Comparison of ENCODE assay signal across 7 cellular contexts in the genomic region with DNA sequence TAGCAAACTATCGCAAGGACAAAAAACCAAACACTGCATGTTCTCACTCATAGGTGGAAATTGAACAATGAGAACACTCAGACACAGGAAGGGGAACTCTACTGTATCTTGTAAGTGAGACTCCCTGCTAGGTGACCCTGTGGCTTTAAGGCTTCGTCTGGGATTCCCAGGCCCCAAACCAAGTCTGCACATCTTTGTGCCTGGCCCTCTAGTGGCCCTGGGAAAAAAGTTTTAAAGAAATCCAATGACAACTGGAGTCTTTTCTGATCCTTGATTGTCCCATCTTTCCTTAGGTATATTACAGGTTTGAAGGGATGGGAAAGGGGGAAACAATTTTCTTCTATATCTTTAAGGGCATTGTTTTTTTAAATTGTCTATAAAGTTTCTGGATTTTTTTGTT.
A peak's percentile ranks its signal among the peaks of the same experiment; 100 is the strongest.
DNase-seq lines count a peak whose midpoint lies in the region; ATAC-seq and TF ChIP-seq lines count a peak whose summit lies in the region.

No MANE protein-coding gene starts in this region.

- peak; percentile 27 for TF ChIP-seq CTCF in GM10248 (IDR thresholded peaks at IDR 0.05; ENCODE audit: control extremely low read depth, extremely low read depth, low read depth, missing control alignments)
- TF ChIP-seq CTCF in KMS-11 (conservative IDR thresholded peaks at IDR 0.05; ENCODE audit: low read depth, low read length) = peak; percentile 70
- TF ChIP-seq CTCF in brain microvascular endothelial cell (IDR thresholded peaks at IDR 0.05; ENCODE audit: low read depth, low read length, missing control alignments) = peak; percentile 76
- TF ChIP-seq CTCF in neutrophil (IDR thresholded peaks at IDR 0.05) = no peak

- in situ Hi-C loops in brain microvascular endothelial cell (cut with HindIII; ENCODE audit: low pct_ligation_motif_present, low sequenced_read_pairs) = no loop called here

- H3K36me3 ChIP-seq in KMS-11 (ENCODE audit: insufficient read depth) (no peaks in the 10 kb centered on the region), brain microvascular endothelial cell (replicated peaks) (no peaks in the 10 kb centered on the region), neutrophil (no peaks in the 10 kb centered on the region)

- H3K27ac ChIP-seq in KMS-11 (no peak overlapping the region), brain microvascular endothelial cell (no peak overlapping the region), neutrophil (peak overlapping the region; percentile 71)

- no peaks in the 10 kb centered on the region for H3K79me2 ChIP-seq in KMS-11 (ENCODE audit: insufficient read depth, low read depth)

- CTCF ChIA-PET in GM10248 (lab: Yijun Ruan, JAX) = interaction anchor here (1.0 to 1.5 kb wide), 4 partner anchors 9 to 92 kb away, joined by 3 to 8 read pairs (median 4); no protein-coding TSS in a partner anchor

- H3K4me1 ChIP-seq in KMS-11 (ENCODE audit: low read depth, poor library complexity, severe bottlenecking) = peaks cover 26% of the 10 kb centered on the region
- H3K4me1 ChIP-seq in neutrophil (ENCODE audit: control insufficient read depth in 1 of 2, insufficient read depth in 1 of 2, low read depth in 1 of 2, low read length in 1 of 2) = peaks cover 23 to 25% of the 10 kb centered on the region in 2 experiments

- ATAC-seq in HG03342 (IDR thresholded peaks at IDR 0.05; ENCODE audit: unreplicated experiment) = no peak

- H2AFZ ChIP-seq in KMS-11 (ENCODE audit: low read depth) = no peak overlapping the region

- no peaks in the 10 kb centered on the region for H3K9me3 ChIP-seq in neutrophil

- H3K9ac ChIP-seq in KMS-11 = no peak overlapping the region

- no peak overlapping the region for H3K4me2 ChIP-seq in KMS-11

- H3K4me3 ChIP-seq in KMS-11 (IDR thresholded peaks at IDR 0.05; ENCODE audit: insufficient read depth, low read depth, low read length) (no peak overlapping the region), brain microvascular endothelial cell (ENCODE audit: low read depth, low read length) (no peak overlapping the region), neutrophil (ENCODE audit: low read depth in 1 of 2, low read length in 1 of 2) (no peak overlapping the region)

- H3K27me3 ChIP-seq in KMS-11 (ENCODE audit: insufficient read depth, low read depth) (no peaks in the 10 kb centered on the region), brain microvascular endothelial cell (replicated peaks) (no peaks in the 10 kb centered on the region), neutrophil (peaks cover 64% of the 10 kb centered on the region)

- DNase-seq in GM10248 (ENCODE audit: extremely low spot score) = peak; percentile 27
- peak; percentile 35 for DNase-seq in brain microvascular endothelial cell
- no peak for DNase-seq in NCI-H774 (lab: John Stamatoyannopoulos, UW)
- DNase-seq in NCI-H2196 (lab: John Stamatoyannopoulos, UW; ENCODE audit: unreplicated experiment) = no peak

- POLR2A ChIA-PET in GM10248 (lab: Yijun Ruan, JAX) = no interaction called here

- H4K20me1 ChIP-seq in KMS-11 (ENCODE audit: insufficient read depth) = no peaks in the 10 kb centered on the region

Comparison
In these comparisons a context has a peak if more than half of its experiments do, and no peak if none do; other contexts are left out.
1. DNase-seq: peak in GM10248 (single experiment) and brain microvascular endothelial cell (single experiment); none in NCI-H774 (single experiment) and NCI-H2196 (single experiment).